In the genomic region with DNA sequence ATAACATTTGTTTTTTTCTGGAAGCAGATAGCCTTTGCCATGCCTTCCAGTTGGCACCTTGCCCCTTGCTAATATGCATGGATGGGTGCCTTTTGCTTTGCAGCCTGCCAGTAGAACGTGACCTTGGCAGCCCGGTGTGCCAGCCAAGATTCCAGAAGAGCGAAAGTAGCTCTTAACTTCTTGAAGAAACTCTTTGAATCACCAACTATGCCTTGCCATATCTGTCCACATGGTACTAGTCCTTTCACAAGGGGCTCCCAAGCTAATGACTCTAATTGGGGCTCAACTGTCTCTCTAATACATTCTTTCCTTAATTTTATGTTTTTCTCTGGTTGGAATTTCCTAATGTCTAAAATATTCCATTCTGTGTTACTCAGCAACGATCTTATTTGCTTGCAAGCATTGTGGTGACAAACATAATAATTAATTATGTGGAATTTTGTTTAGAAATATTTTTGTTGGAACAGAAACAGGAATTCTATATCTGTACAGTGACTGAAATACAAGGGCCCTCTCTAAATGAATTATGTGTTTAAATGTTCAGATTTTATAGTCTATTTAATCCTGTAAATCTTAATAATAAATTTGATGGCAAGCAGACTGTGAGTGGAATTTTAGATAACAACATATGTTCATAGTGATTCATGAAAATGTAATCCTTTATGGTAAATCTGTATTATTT, we compare ENCODE assay signal across 13 cellular contexts. TPM values are rescaled to one million over a fixed set of nuclear protein-coding genes. Genes with fewer than 3 reads are reported as not detected.
DNase-seq lines count a peak whose midpoint lies in the region; TF ChIP-seq lines count a peak whose summit lies in the region.
"Had no signal": no experiment of that assay in that cellular context is flagged by ENCODE, and none has a peak within 500 bp of the region (broad histone marks: within the 10 kb centered on the region; RNA-seq: fewer than 3 reads in every experiment).

No MANE protein-coding gene starts in this region.

- H3K4me1 ChIP-seq in thyroid gland: peaks cover 6 to 16% of the 10 kb centered on the region in 2 donors

- H3K36me3 ChIP-seq in thyroid gland: no peaks in the 10 kb centered on the region

- peak overlapping the region; percentile 61 to 80 (median 73) for H3K27ac ChIP-seq in thyroid gland

- TF ChIP-seq POLR2A in thyroid gland (IDR thresholded peaks at IDR 0.05): no peak

- no peaks in the 10 kb centered on the region for H3K9me3 ChIP-seq in thyroid gland
- H3K9me3 ChIP-seq: HAP-1 had no signal

- intact Hi-C loops in thyroid gland (cut with DNase I): no loop called here

- DNase-seq in NCI-H1105 treated with DMSO at 0.1 percent for 48 hours (lab: John Stamatoyannopoulos, UW) (peak; percentile 8), NCI-H1105 (lab: John Stamatoyannopoulos, UW) (no peak), astrocyte of the hippocampus (ENCODE audit: low read depth, low spot score) (peak; percentile 88), iPS-NIHi11 (ENCODE audit: low spot score) (peak; percentile 31), thyroid gland (peak; percentile 95 to 97), T-helper 2 cell (no peak), NCI-H748 treated with DMSO at 0.1 percent for 48 hours (lab: John Stamatoyannopoulos, UW) (no peak), SHP77 (lab: John Stamatoyannopoulos, UW) (no peak)
- DNase-seq: 8988T; activated naive CD8-positive, alpha-beta T cell treated with anti-CD3 and anti-CD28 coated beads, Interleukin-2, amount 10 ng/mL, durations not matched to agents 7 days and 5 days; foreskin melanocyte; NCI-H774 had no signal

- no peak overlapping the region for H3K4me3 ChIP-seq in thyroid gland (replicated peaks in 1 of 3)
- H3K4me3 ChIP-seq: HAP-1 had no signal

- no peaks in the 10 kb centered on the region for H3K27me3 ChIP-seq in thyroid gland

- TF ChIP-seq CTCF in thyroid gland (IDR thresholded peaks at IDR 0.05): no peak

- WGBS in thyroid gland, 2 donors: 20 to 23% methylated on average over 4 of the region's 4 CpGs

RNA-seq across cellular contexts. Expression of gene HDAC9, which starts 45.8 kb away (rescaled TPM):
- total RNA-seq in thyroid gland: 10 to 100 TPM in 1 of 4 donors, 1 to 10 TPM in 3; 5.4 to 28.2 (median 7.2) TPM

Comparison
In these comparisons a context has a peak if more than half of its experiments do, and no peak if none do; other contexts are left out.
1. DNase-seq: peak in NCI-H1105 treated with DMSO at 0.1 percent for 48 hours (single experiment), astrocyte of the hippocampus (single experiment), iPS-NIHi11 (single experiment) and thyroid gland (2 of 2); none in NCI-H1105 (single experiment), T-helper 2 cell (0 of 5), NCI-H748 treated with DMSO at 0.1 percent for 48 hours (single experiment) and SHP77 (0 of 2).